30 cellular contexts compared by ENCODE assay signal in genomic region chr3:171643033-171643432, GRCh38.
"Had no signal": no experiment of that assay in that cellular context is flagged by ENCODE, and none has a peak within 500 bp of the region (broad histone marks: within the 10 kb centered on the region; RNA-seq: fewer than 3 reads in every experiment).

No MANE protein-coding gene starts in this region.

- H3K36me3 Mint-ChIP-seq: activated naive CD4-positive, alpha-beta T cell treated with anti-CD3 and anti-CD28 coated beads, Interleukin-2, amount 10 ng/mL, durations not matched to agents 7 days and 5 days; activated naive CD4-positive, alpha-beta T cell treated with anti-CD3 and anti-CD28 coated beads, Interleukin-2, amount 50 U/mL, for 72 hours; activated naive CD8-positive, alpha-beta T cell treated with anti-CD3 and anti-CD28 coated beads, Interleukin-2, amount 10 ng/mL, durations not matched to agents 7 days and 5 days; WTC11 had no signal

- H3K36me3 ChIP-seq: breast epithelium, gastrocnemius medialis had no signal

- H3K4me1 ChIP-seq: ascending aorta had no signal

- H3K27me3 Mint-ChIP-seq: activated CD4-positive, alpha-beta memory T cell treated with anti-CD3 and anti-CD28 coated beads, Interleukin-2, amount 10 ng/mL, durations not matched to agents 7 days and 5 days; activated naive CD4-positive, alpha-beta T cell treated with anti-CD3 and anti-CD28 coated beads, Interleukin-2, amount 10 ng/mL, durations not matched to agents 7 days and 5 days; activated T-cell treated with anti-CD3 and anti-CD28 coated beads, Interleukin-2, amount 50 U/mL, for 24 hours; brain; effector memory CD8-positive, alpha-beta T cell had no signal

- H3K4me3 ChIP-seq: ascending aorta, breast epithelium, esophagus muscularis mucosa, gastrocnemius medialis had no signal

- DNase-seq: activated CD4-positive, alpha-beta memory T cell treated with anti-CD3 and anti-CD28 coated beads, Interleukin-2, amount 10 ng/mL, durations not matched to agents 7 days and 5 days; activated CD4-positive, alpha-beta T cell treated with anti-CD3 and anti-CD28 coated beads for 1 hour; activated CD4-positive, alpha-beta T cell treated with anti-CD3 and anti-CD28 coated beads for 4 hours; activated CD4-positive, alpha-beta T cell treated with anti-CD3 and anti-CD28 coated beads, Interleukin-2, amount 10 ng/mL, durations not matched to agents 7 days and 5 days; activated CD4-positive, alpha-beta T cell treated with anti-CD3 and anti-CD28 coated beads, Interleukin-2, amount 50 U/mL, for 4 hours; activated CD8-positive, alpha-beta memory T cell treated with anti-CD3 and anti-CD28 coated beads, Interleukin-2, amount 50 U/mL, for 48 hours; activated gamma-delta T cell; activated naive CD4-positive, alpha-beta T cell; activated naive CD4-positive, alpha-beta T cell treated with anti-CD3 and anti-CD28 coated beads, Interleukin-2, amount 10 ng/mL, durations not matched to agents 7 days and 5 days; activated naive CD8-positive, alpha-beta T cell treated with anti-CD3 and anti-CD28 coated beads, Interleukin-2, amount 10 ng/mL, durations not matched to agents 7 days and 5 days; activated T-cell treated with anti-CD3 and anti-CD28 coated beads for 4 hours; activated T-cell treated with anti-CD3 and anti-CD28 coated beads, Interleukin-2, amount 50 U/mL, for 24 hours; activated T-cell treated with anti-CD3 and anti-CD28 coated beads, Interleukin-2, amount 50 U/mL, for 72 hours; caudate nucleus; cortex of kidney; dermis blood vessel endothelial cell; effector CD4-positive, alpha-beta T cell; effector memory CD8-positive, alpha-beta T cell; erythroblast; foreskin keratinocyte; gastrocnemius medialis; glutamatergic neuron; T-helper 2 cell had no signal

- H3K9me3 ChIP-seq: ascending aorta, breast epithelium, esophagus muscularis mucosa, gastrocnemius medialis had no signal

- H3K27ac Mint-ChIP-seq: activated CD4-positive, alpha-beta memory T cell treated with anti-CD3 and anti-CD28 coated beads, Interleukin-2, amount 10 ng/mL, durations not matched to agents 7 days and 5 days; activated CD4-positive, alpha-beta T cell treated with anti-CD3 and anti-CD28 coated beads, Interleukin-2, amount 10 ng/mL, durations not matched to agents 7 days and 5 days; activated naive CD4-positive, alpha-beta T cell treated with anti-CD3 and anti-CD28 coated beads, Interleukin-2, amount 10 ng/mL, durations not matched to agents 7 days and 5 days; activated naive CD4-positive, alpha-beta T cell treated with anti-CD3 and anti-CD28 coated beads, Interleukin-2, amount 50 U/mL, for 72 hours; activated naive CD8-positive, alpha-beta T cell treated with anti-CD3 and anti-CD28 coated beads, Interleukin-2, amount 10 ng/mL, durations not matched to agents 7 days and 5 days; activated T-cell treated with anti-CD3 and anti-CD28 coated beads, Interleukin-2, amount 50 U/mL, for 24 hours; activated T-cell treated with anti-CD3 and anti-CD28 coated beads, Interleukin-2, amount 50 U/mL, for 72 hours; brain; effector memory CD8-positive, alpha-beta T cell; WTC11 had no signal

- FAIRE-seq: colon had no signal

- H3K27ac ChIP-seq: ascending aorta, breast epithelium, esophagus muscularis mucosa, foreskin keratinocyte, gastrocnemius medialis had no signal

- H3K4me3 Mint-ChIP-seq: activated CD4-positive, alpha-beta memory T cell treated with anti-CD3 and anti-CD28 coated beads, Interleukin-2, amount 10 ng/mL, durations not matched to agents 7 days and 5 days; activated CD4-positive, alpha-beta T cell treated with anti-CD3 and anti-CD28 coated beads, Interleukin-2, amount 10 ng/mL, durations not matched to agents 7 days and 5 days; activated naive CD4-positive, alpha-beta T cell treated with anti-CD3 and anti-CD28 coated beads, Interleukin-2, amount 10 ng/mL, durations not matched to agents 7 days and 5 days; activated naive CD8-positive, alpha-beta T cell treated with anti-CD3 and anti-CD28 coated beads, Interleukin-2, amount 10 ng/mL, durations not matched to agents 7 days and 5 days; activated T-cell treated with anti-CD3 and anti-CD28 coated beads, Interleukin-2, amount 50 U/mL, for 24 hours; activated T-cell treated with anti-CD3 and anti-CD28 coated beads, Interleukin-2, amount 50 U/mL, for 72 hours; brain; effector memory CD8-positive, alpha-beta T cell; WTC11 had no signal

- H3K27me3 ChIP-seq: ascending aorta, breast epithelium, esophagus muscularis mucosa, foreskin keratinocyte, gastrocnemius medialis had no signal

- H3K9me3 Mint-ChIP-seq: activated CD4-positive, alpha-beta memory T cell treated with anti-CD3 and anti-CD28 coated beads, Interleukin-2, amount 10 ng/mL, durations not matched to agents 7 days and 5 days; activated CD4-positive, alpha-beta T cell treated with anti-CD3 and anti-CD28 coated beads, Interleukin-2, amount 10 ng/mL, durations not matched to agents 7 days and 5 days; activated naive CD4-positive, alpha-beta T cell treated with anti-CD3 and anti-CD28 coated beads, Interleukin-2, amount 10 ng/mL, durations not matched to agents 7 days and 5 days; activated naive CD4-positive, alpha-beta T cell treated with anti-CD3 and anti-CD28 coated beads, Interleukin-2, amount 50 U/mL, for 72 hours; activated naive CD8-positive, alpha-beta T cell treated with anti-CD3 and anti-CD28 coated beads, Interleukin-2, amount 10 ng/mL, durations not matched to agents 7 days and 5 days; activated T-cell treated with anti-CD3 and anti-CD28 coated beads, Interleukin-2, amount 50 U/mL, for 24 hours; activated T-cell treated with anti-CD3 and anti-CD28 coated beads, Interleukin-2, amount 50 U/mL, for 72 hours; effector memory CD8-positive, alpha-beta T cell; WTC11 had no signal

- ATAC-seq: activated naive CD4-positive, alpha-beta T cell treated with anti-CD3 and anti-CD28 coated beads, Interleukin-2, amount 50 U/mL, for 72 hours; activated T-cell treated with anti-CD3 and anti-CD28 coated beads, Interleukin-2, amount 50 U/mL, for 72 hours; effector memory CD8-positive, alpha-beta T cell; foreskin keratinocyte; gastrocnemius medialis; WTC11 had no signal

- H3K4me1 Mint-ChIP-seq: activated CD4-positive, alpha-beta memory T cell treated with anti-CD3 and anti-CD28 coated beads, Interleukin-2, amount 10 ng/mL, durations not matched to agents 7 days and 5 days; activated CD4-positive, alpha-beta T cell treated with anti-CD3 and anti-CD28 coated beads, Interleukin-2, amount 10 ng/mL, durations not matched to agents 7 days and 5 days; activated naive CD4-positive, alpha-beta T cell treated with anti-CD3 and anti-CD28 coated beads, Interleukin-2, amount 10 ng/mL, durations not matched to agents 7 days and 5 days; activated naive CD8-positive, alpha-beta T cell treated with anti-CD3 and anti-CD28 coated beads, Interleukin-2, amount 10 ng/mL, durations not matched to agents 7 days and 5 days; WTC11 had no signal
